ENCODE assay signal across 22 cellular contexts in the genomic region with DNA sequence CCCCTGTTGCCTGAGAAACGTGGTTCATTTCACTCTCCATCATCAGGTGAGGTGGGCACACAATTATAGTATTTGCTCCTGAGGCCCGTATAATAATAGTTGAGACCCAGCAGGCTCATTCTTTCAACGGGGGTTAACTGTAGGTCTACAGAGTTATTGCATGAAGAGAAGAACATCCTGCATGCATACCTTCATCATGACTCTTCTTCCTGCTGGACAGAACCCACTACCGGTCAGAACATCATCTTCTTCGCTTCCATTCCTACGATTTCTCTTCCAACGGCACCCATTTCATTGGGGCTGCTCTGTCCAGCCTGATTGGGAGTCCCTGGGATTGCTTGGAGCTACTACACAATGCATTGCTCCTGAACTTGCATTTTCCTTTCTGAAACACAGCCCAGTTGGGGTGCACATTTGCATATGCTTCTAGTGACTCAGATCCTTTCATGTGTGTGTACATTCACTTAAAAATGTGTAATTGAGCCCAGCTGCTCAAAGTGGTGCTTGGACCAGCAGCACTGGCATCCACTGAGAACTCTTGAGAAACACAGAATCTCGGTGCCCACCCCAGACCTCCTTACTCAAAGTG. TPM values are rescaled to one million over a fixed set of nuclear protein-coding genes. Genes with fewer than 3 reads are reported as not detected.
DNase-seq lines count a peak whose midpoint lies in the region; ATAC-seq and TF ChIP-seq lines count a peak whose summit lies in the region.
"Had no signal": no experiment of that assay in that cellular context is flagged by ENCODE, and none has a peak within 500 bp of the region (broad histone marks: within the 10 kb centered on the region; RNA-seq: fewer than 3 reads in every experiment).

No MANE protein-coding gene starts in this region.

- WGBS in thyroid gland, 2 donors, result 84 to 86% methylated on average over 8 of the region's 8 CpGs

- no peaks in the 10 kb centered on the region for H3K9me3 ChIP-seq in thyroid gland
- H3K9me3 ChIP-seq: esophagus squamous epithelium, SJCRH30, upper lobe of right lung had no signal

- H3K27ac ChIP-seq in brain microvascular endothelial cell (no peak overlapping the region), thyroid gland (no peak overlapping the region)
- H3K27ac ChIP-seq: esophagus squamous epithelium, SJCRH30, upper lobe of right lung had no signal

- H3K27me3 ChIP-seq in brain microvascular endothelial cell (replicated peaks) (no peaks in the 10 kb centered on the region), thyroid gland (no peaks in the 10 kb centered on the region)
- H3K27me3 ChIP-seq: esophagus squamous epithelium, SJCRH30, upper lobe of right lung had no signal

- no peaks in the 10 kb centered on the region for H3K36me3 ChIP-seq in brain microvascular endothelial cell (replicated peaks)
- no peaks in the 10 kb centered on the region for H3K36me3 ChIP-seq in thyroid gland
- H3K36me3 ChIP-seq: esophagus squamous epithelium, SJCRH30, upper lobe of right lung had no signal

- H3K4me1 ChIP-seq in thyroid gland, result peaks cover 3 to 4% of the 10 kb centered on the region in 2 donors
- H3K4me1 ChIP-seq: SJCRH30 had no signal

- intact Hi-C loops in thyroid gland (cut with DNase I), result no loop called here

- in situ Hi-C loops in brain microvascular endothelial cell (cut with HindIII; ENCODE audit: low pct_ligation_motif_present, low sequenced_read_pairs), result no loop called here

- no peak for ATAC-seq in GM19023 (IDR thresholded peaks at IDR 0.05; ENCODE audit: unreplicated experiment)
- ATAC-seq: activated T-cell treated with anti-CD3 and anti-CD28 coated beads, Interleukin-2, amount 50 U/mL, for 72 hours; left ventricle myocardium superior; Panc1; sciatic nerve; upper lobe of right lung had no signal

- no peak overlapping the region for H3K4me3 ChIP-seq in brain microvascular endothelial cell (ENCODE audit: low read depth, low read length)
- H3K4me3 ChIP-seq in foreskin fibroblast (ENCODE audit: low read depth in 1 of 2, low read length in 2 of 2), result no peak overlapping the region
- no peak overlapping the region for H3K4me3 ChIP-seq in thyroid gland (replicated peaks in 1 of 3)
- H3K4me3 ChIP-seq: esophagus squamous epithelium, SJCRH30, upper lobe of right lung had no signal

- no peak for TF ChIP-seq POLR2A in thyroid gland (IDR thresholded peaks at IDR 0.05)

- TF ChIP-seq CTCF in brain microvascular endothelial cell (IDR thresholded peaks at IDR 0.05; ENCODE audit: low read depth, low read length, missing control alignments) (no peak), foreskin fibroblast (IDR thresholded peaks at IDR 0.05; ENCODE audit: low read depth, low read length) (no peak), thyroid gland (IDR thresholded peaks at IDR 0.05) (no peak)

- DNase-seq in AG08396 (ENCODE audit: low spot score) (peak; percentile 51), HCEC 1CT (peak; percentile 92), brain microvascular endothelial cell (peak; percentile 11), foreskin fibroblast (peak; percentile 70 to 90), thyroid gland (no peak), NCI-H1105 (lab: John Stamatoyannopoulos, UW) (no peak)
- DNase-seq in stimulated activated CD4-positive, alpha-beta T cell treated with anti-CD3 and anti-CD28 coated beads, Interleukin-2, amount 100 ng/mL, for 24 hours, result no peak
- DNase-seq: activated CD4-positive, alpha-beta T cell treated with anti-CD3 and anti-CD28 coated beads for 4 hours; activated naive CD4-positive, alpha-beta T cell treated with anti-CD3 and anti-CD28 coated beads for 36 hours; activated T-cell treated with anti-CD3 and anti-CD28 coated beads, Interleukin-2, amount 50 U/mL, for 72 hours; CD4-positive, alpha-beta memory T cell; esophagus squamous epithelium; left ventricle myocardium superior; NCI-H2081 treated with DMSO at 0.1 percent for 48 hours; NCI-H446 treated with DMSO at 0.1 percent for 48 hours; nephron progenitor cell; SJCRH30; upper lobe of right lung had no signal

RNA-seq across cellular contexts. Expression of gene SLC24A3, which starts 57.4 kb away (rescaled TPM):
- total RNA-seq in thyroid gland, result 1 to 10 TPM; 4.0 to 8.1 (median 6.3) TPM
- total RNA-seq: activated CD8-positive, alpha-beta memory T cell treated with anti-CD3 and anti-CD28 coated beads for 36 hours; activated naive CD4-positive, alpha-beta T cell treated with anti-CD3 and anti-CD28 coated beads for 36 hours; CD4-positive, alpha-beta memory T cell had no signal

Comparison
In these comparisons a context has a peak if more than half of its experiments do, and no peak if none do; other contexts are left out.
1. DNase-seq: peak in AG08396 (single experiment), HCEC 1CT (single experiment), brain microvascular endothelial cell (single experiment) and foreskin fibroblast (2 of 2); none in thyroid gland (0 of 2), NCI-H1105 (single experiment) and stimulated activated CD4-positive, alpha-beta T cell treated with anti-CD3 and anti-CD28 coated beads, Interleukin-2, amount 100 ng/mL, for 24 hours (0 of 2).